Comparison of ENCODE assay signal across 15 cellular contexts in the genomic region with DNA sequence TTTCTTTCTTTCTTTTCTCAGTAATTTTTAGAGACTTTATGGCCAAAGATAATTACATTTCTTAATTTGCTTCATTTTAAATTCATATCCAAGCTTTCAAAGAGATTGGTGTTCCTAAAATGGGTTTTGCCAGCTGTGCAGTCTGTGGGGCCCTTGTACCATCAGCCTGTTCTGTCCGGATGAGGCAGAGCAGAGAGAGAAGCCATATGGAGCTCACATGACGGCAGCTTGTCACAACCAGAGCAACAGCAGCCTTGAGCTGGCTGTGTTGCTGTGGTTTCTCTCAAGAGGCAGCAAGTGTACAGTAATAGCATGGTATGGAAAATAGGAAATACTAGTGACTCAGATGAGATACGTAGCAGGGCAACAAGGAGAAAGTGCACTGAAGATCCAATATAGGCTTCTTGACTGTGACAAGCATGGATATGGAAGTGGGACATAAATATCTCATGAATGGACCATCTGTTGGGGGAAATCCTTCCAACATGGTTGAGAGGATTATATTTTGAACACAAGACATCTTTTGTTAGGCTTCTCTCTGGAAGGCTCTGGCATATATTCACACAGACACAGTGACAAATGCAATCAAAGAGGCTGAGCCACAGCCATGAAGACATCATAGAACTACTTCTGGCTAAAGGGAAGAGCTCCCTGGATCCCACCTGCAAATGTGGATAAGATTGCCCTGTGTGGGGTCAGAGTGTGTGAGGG.
DNase-seq lines count a peak whose midpoint lies in the region; ATAC-seq and TF ChIP-seq lines count a peak whose summit lies in the region.
"Had no signal": no experiment of that assay in that cellular context is flagged by ENCODE, and none has a peak within 500 bp of the region (broad histone marks: within the 10 kb centered on the region; RNA-seq: fewer than 3 reads in every experiment).

No MANE protein-coding gene starts in this region.

- H3K9ac ChIP-seq in colonic mucosa (ENCODE audit: low read depth in 2 of 2, low read length in 2 of 2): no peak overlapping the region

- 61% methylated on average over 3 of the region's 3 CpGs for WGBS in hepatocyte (ENCODE audit: low lambda C conversion rate, missing lambda C conversion rate)

- H3K9me2 ChIP-seq in hepatocyte (replicated peaks; ENCODE audit: insufficient read depth): no peaks in the 10 kb centered on the region

- TF ChIP-seq CTCF in hepatocyte (IDR thresholded peaks at IDR 0.05; ENCODE audit: poor library complexity): no peak
- TF ChIP-seq CTCF in colonic mucosa (IDR thresholded peaks at IDR 0.05): no peak

- no peak overlapping the region for H3K4me2 ChIP-seq in hepatocyte

- H3K4me3 ChIP-seq in hepatocyte (no peak overlapping the region), colonic mucosa (no peak overlapping the region)
- H3K4me3 ChIP-seq: esophagus squamous epithelium, right atrium auricular region, upper lobe of right lung had no signal

- H3K9me3 ChIP-seq in hepatocyte (ENCODE audit: low read depth): no peaks in the 10 kb centered on the region
- no peaks in the 10 kb centered on the region for H3K9me3 ChIP-seq in colonic mucosa
- H3K9me3 ChIP-seq: esophagus squamous epithelium, neutrophil, right atrium auricular region, upper lobe of right lung had no signal

- no peaks in the 10 kb centered on the region for H4K20me1 ChIP-seq in hepatocyte (ENCODE audit: insufficient read depth, poor library complexity, severe bottlenecking)

- intact Hi-C loops in left ventricle myocardium superior (cut with micrococcal nuclease): no loop called here
- intact Hi-C loops in colonic mucosa (cut with DNase I): no loop called here
- intact Hi-C loops in left colon (cut with DNase I, micrococcal nuclease): no loop called here

- H3K4me1 ChIP-seq in hepatocyte (ENCODE audit: insufficient read depth) (no peaks in the 10 kb centered on the region), colonic mucosa (no peaks in the 10 kb centered on the region)
- H3K4me1 ChIP-seq: esophagus squamous epithelium, right atrium auricular region, upper lobe of right lung had no signal

- H3K27me3 ChIP-seq in hepatocyte: peaks cover 2% of the 10 kb centered on the region
- no peaks in the 10 kb centered on the region for H3K27me3 ChIP-seq in colonic mucosa
- H3K27me3 ChIP-seq: esophagus squamous epithelium, neutrophil, right atrium auricular region, upper lobe of right lung had no signal

- no peak overlapping the region for H2AFZ ChIP-seq in hepatocyte

- ATAC-seq in left ventricle myocardium superior (no peak), left colon (no peak)
- ATAC-seq: upper lobe of right lung had no signal

- H3K36me3 ChIP-seq in hepatocyte (replicated peaks; ENCODE audit: insufficient read depth, low read depth) (no peaks in the 10 kb centered on the region), colonic mucosa (no peaks in the 10 kb centered on the region)
- H3K36me3 ChIP-seq: esophagus squamous epithelium, neutrophil, right atrium auricular region, upper lobe of right lung had no signal

- H3K27ac ChIP-seq in hepatocyte (no peak overlapping the region), colonic mucosa (no peak overlapping the region)
- H3K27ac ChIP-seq: esophagus squamous epithelium, neutrophil, right atrium auricular region, upper lobe of right lung had no signal

- no peaks in the 10 kb centered on the region for H3K79me2 ChIP-seq in hepatocyte

- DNase-seq in NCI-H1694 (lab: John Stamatoyannopoulos, UW): peak; percentile 35
- peak; percentile 85 for DNase-seq in NOMO-1 treated with DMSO at 0.1 percent for 48 hours (lab: John Stamatoyannopoulos, UW; ENCODE audit: unreplicated experiment)
- peak; percentile 19 for DNase-seq in hepatocyte (ENCODE audit: low spot score)
- DNase-seq in retina: peak; percentile 35
- no peak for DNase-seq in left ventricle myocardium superior
- no peak for DNase-seq in colonic mucosa
- no peak for DNase-seq in left colon
- DNase-seq: activated CD4-positive, CD25-positive, alpha-beta regulatory T cell treated with anti-CD3 and anti-CD28 coated beads, Interleukin-2, amount 50 U/mL, for 72 hours; activated naive CD4-positive, alpha-beta T cell; activated T-cell treated with anti-CD3 and anti-CD28 coated beads, Interleukin-2, amount 50 U/mL, for 24 hours; esophagus squamous epithelium; stimulated activated CD8-positive, alpha-beta memory T cell treated with anti-CD3 and anti-CD28 coated beads, Interleukin-4, amount 100 ng/mL, for 48 hours; upper lobe of right lung had no signal

Comparison
In these comparisons a context has a peak if more than half of its experiments do, and no peak if none do; other contexts are left out.
1. DNase-seq: peak in NCI-H1694 (single experiment), NOMO-1 treated with DMSO at 0.1 percent for 48 hours (single experiment), hepatocyte (single experiment) and retina (single experiment); none in left ventricle myocardium superior (single experiment), colonic mucosa (single experiment) and left colon (0 of 2).